In the genomic region with DNA sequence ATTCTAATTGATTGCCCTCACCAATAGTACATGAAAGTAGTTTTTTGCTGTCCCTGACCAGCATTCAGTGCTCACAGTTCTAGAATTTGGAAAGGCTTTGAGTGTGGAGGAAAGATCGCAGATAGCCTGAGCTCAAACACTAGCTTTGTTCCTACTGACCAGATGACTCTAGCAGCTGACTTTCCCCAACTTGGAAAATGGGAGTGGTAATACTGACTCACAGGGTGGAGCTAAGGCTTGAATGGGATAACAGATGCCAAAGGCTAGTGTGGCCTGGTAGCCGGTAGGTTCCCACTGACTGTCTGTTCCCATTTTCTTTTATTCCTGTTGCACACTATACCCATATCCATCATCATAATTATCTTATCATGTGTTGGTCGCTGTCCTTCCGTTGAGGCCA, we compare ENCODE assay signal across 1 cellular context.
TF ChIP-seq lines count a peak whose summit lies in the region.

No MANE protein-coding gene starts in this region.

TF ChIP-seq in IMR-90, 13 proteins besides CTCF, POLR2A, EP300 and RAD21:
- TF ChIP-seq FOS (IDR thresholded peaks at IDR 0.05; ENCODE audit: low read depth, low read length) (no peak), MAFK (IDR thresholded peaks at IDR 0.05; ENCODE audit: low read depth, low read length) (no peak)
